Comparison of ENCODE assay signal across 17 cellular contexts in the genomic region with DNA sequence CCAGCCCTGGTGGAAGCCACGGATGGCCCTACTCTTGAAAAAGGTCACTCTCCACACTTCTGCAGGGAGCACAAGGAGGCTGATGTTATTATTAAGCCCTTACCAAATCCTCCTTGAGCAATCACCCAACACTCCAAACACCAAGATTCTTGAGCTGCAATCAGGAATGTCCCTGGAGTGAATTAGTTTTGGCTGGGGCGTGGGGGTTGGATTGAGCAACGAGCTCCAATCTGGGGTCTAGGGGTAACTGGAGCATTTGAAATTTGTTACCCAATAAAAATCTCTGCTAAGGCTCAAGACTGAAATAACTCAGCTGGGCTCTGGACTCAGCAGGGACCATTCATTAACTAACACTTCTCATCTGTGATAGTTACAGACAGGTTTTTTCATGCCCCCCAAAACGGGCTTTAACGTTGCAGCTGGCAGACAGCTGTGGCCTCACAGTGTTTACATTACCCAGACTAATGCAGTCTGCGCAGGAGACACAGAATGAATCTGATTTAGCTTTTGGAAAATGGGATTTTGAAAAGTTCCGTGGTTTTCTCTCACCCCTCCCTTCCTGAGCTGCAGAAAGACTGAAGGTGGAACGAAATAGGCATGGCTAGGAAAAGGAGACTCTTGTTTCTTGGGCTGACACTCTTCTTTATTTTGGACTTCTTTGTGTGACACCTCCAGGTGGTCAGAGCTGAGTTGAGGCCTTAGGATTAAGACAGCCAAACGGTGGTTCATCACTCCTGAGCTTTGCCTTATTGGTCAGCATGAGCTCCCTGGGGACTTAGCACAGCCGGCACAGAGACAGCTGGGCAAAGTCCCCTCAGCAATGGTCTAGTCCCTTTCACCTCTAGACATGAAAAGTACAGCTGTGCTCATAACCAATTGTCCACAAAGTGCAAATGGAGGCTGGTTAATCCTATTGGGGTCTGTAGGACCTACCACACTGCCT. TPM values are rescaled to one million over a fixed set of nuclear protein-coding genes. Genes with fewer than 3 reads are reported as not detected.
A peak's percentile ranks its signal among the peaks of the same experiment; 100 is the strongest.
DNase-seq lines count a peak whose midpoint lies in the region; ATAC-seq and TF ChIP-seq lines count a peak whose summit lies in the region.
"Had no signal": no experiment of that assay in that cellular context is flagged by ENCODE, and none has a peak within 500 bp of the region (broad histone marks: within the 10 kb centered on the region; RNA-seq: fewer than 3 reads in every experiment).

No MANE protein-coding gene starts in this region.

- TF ChIP-seq CTCF in AG04450 (IDR thresholded peaks at IDR 0.05; ENCODE audit: low read depth, low read length) (no peak), lower leg skin (IDR thresholded peaks at IDR 0.05) (no peak)

- CTCF ChIA-PET in AG04450 (lab: Charles Lee) = interaction anchor here (2.6 kb wide), 1 partner anchor 151 kb away, joined by 7 read pairs; no protein-coding TSS in a partner anchor
- CTCF ChIA-PET in naive thymus-derived CD4-positive, alpha-beta T cell (lab: Charles Lee) = no interaction called here

- ATAC-seq in GM19463 (IDR thresholded peaks at IDR 0.05; ENCODE audit: unreplicated experiment) (peak; percentile 43), esophagus mucosa (no peak)
- ATAC-seq in naive thymus-derived CD4-positive, alpha-beta T cell = no peak
- ATAC-seq: HCT116 had no signal

- POLR2A ChIA-PET in AG04450 (lab: Yijun Ruan, JAX) = interaction anchor here (0.6 to 1.7 kb wide), 13 partner anchors 9 to 151 kb away, joined by 3 to 30 read pairs (median 5); no protein-coding TSS in a partner anchor
- POLR2A ChIA-PET in naive thymus-derived CD4-positive, alpha-beta T cell (lab: Charles Lee) = no interaction called here

- H3K27me3 ChIP-seq in AG04450 (ENCODE audit: control insufficient read depth, insufficient read depth, low read length) = no peaks in the 10 kb centered on the region
- H3K27me3 ChIP-seq in SJCRH30 = no peaks in the 10 kb centered on the region
- no peaks in the 10 kb centered on the region for H3K27me3 ChIP-seq in naive thymus-derived CD4-positive, alpha-beta T cell (ENCODE audit: control insufficient read depth in 2 of 2, insufficient read depth in 2 of 2, low read length in 2 of 2)
- H3K27me3 ChIP-seq: right atrium auricular region, tibial artery had no signal

- whole genome bisulfite sequencing in lower leg skin, 2 donors = 58 to 74% methylated on average over 10 of the region's 10 CpGs

- H3K4me3 Mint-ChIP-seq in naive thymus-derived CD4-positive, alpha-beta T cell = no peak overlapping the region
- H3K4me3 Mint-ChIP-seq: activated CD4-positive, alpha-beta memory T cell treated with anti-CD3 and anti-CD28 coated beads, Interleukin-2, amount 10 ng/mL, durations not matched to agents 7 days and 5 days; activated naive CD4-positive, alpha-beta T cell treated with anti-CD3 and anti-CD28 coated beads, Interleukin-2, amount 50 U/mL, for 24 hours; T-helper 1 cell treated with Interleukin-12 subunit alpha and Interleukin-12 subunit beta and Interleukin-4 antibody, amounts not matched to agents 30 μg/mL and 1 μg/mL, for 36 hours had no signal

- no peaks in the 10 kb centered on the region for H3K36me3 ChIP-seq in SJCRH30
- H3K36me3 ChIP-seq in naive thymus-derived CD4-positive, alpha-beta T cell (ENCODE audit: control insufficient read depth in 2 of 3, insufficient read depth in 3 of 3, low read length in 3 of 3) = no peaks in the 10 kb centered on the region
- H3K36me3 ChIP-seq: BLaER1, heart left ventricle, right atrium auricular region, tibial artery had no signal

- H3K4me3 ChIP-seq in AG04450 (ENCODE audit: low read depth, low read length) (no peak overlapping the region), SJCRH30 (no peak overlapping the region), lower leg skin (ENCODE audit: low read depth, poor library complexity, severe bottlenecking) (no peak overlapping the region)
- H3K4me3 ChIP-seq in naive thymus-derived CD4-positive, alpha-beta T cell (ENCODE audit: low read length) = no peak overlapping the region
- H3K4me3 ChIP-seq: BLaER1, heart left ventricle, right atrium auricular region, tibial artery had no signal

- intact Hi-C loops in lower leg skin (cut with DNase I; ENCODE audit: low total_unique reads) (no loop called here), posterior cingulate gyrus (cut with DNase I) (no loop called here)
- intact Hi-C loops in naive thymus-derived CD4-positive, alpha-beta T cell (cut with micrococcal nuclease) = no loop called here

- DNase-seq in AG04450 (ENCODE audit: low read depth, low spot score) (peak; percentile 74), SJCRH30 (peak; percentile 92 to 95), lower leg skin (ENCODE audit: low spot score in 2 of 2) (peak; percentile 12 to 86), posterior cingulate gyrus (no peak), SKM-1 treated with dmso at 0.1 percent for 144 hours (lab: John Stamatoyannopoulos, UW; ENCODE audit: unreplicated experiment) (no peak)
- no peak for DNase-seq in naive thymus-derived CD4-positive, alpha-beta T cell
- DNase-seq: activated CD4-positive, alpha-beta memory T cell treated with anti-CD3 and anti-CD28 coated beads, Interleukin-2, amount 10 ng/mL, durations not matched to agents 7 days and 5 days; heart left ventricle; mesendoderm had no signal

- H3K27ac ChIP-seq in AG04450 (ENCODE audit: low read depth, low read length) (peak overlapping the region; percentile 57), SJCRH30 (peak overlapping the region; percentile 84)
- H3K27ac ChIP-seq in naive thymus-derived CD4-positive, alpha-beta T cell (ENCODE audit: low read depth, low read length) = no peak overlapping the region
- H3K27ac ChIP-seq: BLaER1, right atrium auricular region, tibial artery had no signal

- H3K4me1 Mint-ChIP-seq in naive thymus-derived CD4-positive, alpha-beta T cell = no peaks in the 10 kb centered on the region

- no peaks in the 10 kb centered on the region for H3K36me3 Mint-ChIP-seq in naive thymus-derived CD4-positive, alpha-beta T cell
- H3K36me3 Mint-ChIP-seq: activated naive CD4-positive, alpha-beta T cell treated with anti-CD3 and anti-CD28 coated beads, Interleukin-2, amount 50 U/mL, for 24 hours had no signal

- peaks cover 0 to 2% (median 0%) of the 10 kb centered on the region in 11 donors for H3K9me3 Mint-ChIP-seq in naive thymus-derived CD4-positive, alpha-beta T cell
- H3K9me3 Mint-ChIP-seq: activated CD4-positive, alpha-beta memory T cell treated with anti-CD3 and anti-CD28 coated beads, Interleukin-2, amount 10 ng/mL, durations not matched to agents 7 days and 5 days; activated naive CD4-positive, alpha-beta T cell treated with anti-CD3 and anti-CD28 coated beads, Interleukin-2, amount 50 U/mL, for 24 hours; T-helper 1 cell treated with Interleukin-12 subunit alpha and Interleukin-12 subunit beta and Interleukin-4 antibody, amounts not matched to agents 30 μg/mL and 1 μg/mL, for 36 hours had no signal

- peaks cover 0 to 12% (median 3%) of the 10 kb centered on the region in 5 donors for H3K27me3 Mint-ChIP-seq in naive thymus-derived CD4-positive, alpha-beta T cell

- peaks cover 28% of the 10 kb centered on the region for H3K4me1 ChIP-seq in SJCRH30
- no peaks in the 10 kb centered on the region for H3K4me1 ChIP-seq in naive thymus-derived CD4-positive, alpha-beta T cell (ENCODE audit: control insufficient read depth in 2 of 2, insufficient read depth in 2 of 2, low read length in 2 of 2)
- H3K4me1 ChIP-seq: BLaER1, right atrium auricular region had no signal

- no peaks in the 10 kb centered on the region for H3K9me3 ChIP-seq in AG04450 (ENCODE audit: control insufficient read depth, insufficient read depth, low read length)
- H3K9me3 ChIP-seq in SJCRH30 (replicated peaks) = no peaks in the 10 kb centered on the region
- H3K9me3 ChIP-seq in naive thymus-derived CD4-positive, alpha-beta T cell (ENCODE audit: control insufficient read depth in 2 of 3, low read length in 3 of 3) = no peaks in the 10 kb centered on the region
- H3K9me3 ChIP-seq: BLaER1, heart left ventricle, right atrium auricular region, tibial artery had no signal

- no peak overlapping the region for H3K27ac Mint-ChIP-seq in naive thymus-derived CD4-positive, alpha-beta T cell
- H3K27ac Mint-ChIP-seq: activated CD4-positive, alpha-beta memory T cell treated with anti-CD3 and anti-CD28 coated beads, Interleukin-2, amount 10 ng/mL, durations not matched to agents 7 days and 5 days; activated naive CD4-positive, alpha-beta T cell treated with anti-CD3 and anti-CD28 coated beads, Interleukin-2, amount 50 U/mL, for 24 hours; T-helper 1 cell treated with Interleukin-12 subunit alpha and Interleukin-12 subunit beta and Interleukin-4 antibody, amounts not matched to agents 30 μg/mL and 1 μg/mL, for 36 hours had no signal

- TF ChIP-seq POLR2A in lower leg skin (IDR thresholded peaks at IDR 0.05) = no peak

RNA-seq across cellular contexts. Expression of a gene that starts 26.6 kb away (rescaled TPM):
- 2.4 and 2.6 TPM in 2 replicates for polyA plus RNA-seq in AG04450 (2011; rRNA removed)
- polyA minus RNA-seq in AG04450 (2011; rRNA and poly(A)+ RNA removed) = 0.64 and 1.3 TPM in 2 replicates
- total RNA-seq in SJCRH30 (2014; rRNA removed; shearing (Covaris generic)) = 2.7 and 4.0 TPM in 2 replicates
- total RNA-seq in lower leg skin (under 1 TPM in 3 of 4 donors, not detected in 1; 0.22 to 0.53 (median 0.23) TPM), esophagus mucosa (not detected)
- not detected for total RNA-seq in naive thymus-derived CD4-positive, alpha-beta T cell
- not detected for polyA plus RNA-seq in naive thymus-derived CD4-positive, alpha-beta T cell
- total RNA-seq: activated CD4-positive, alpha-beta memory T cell treated with anti-CD3 and anti-CD28 coated beads, Interleukin-2, amount 10 ng/mL, durations not matched to agents 7 days and 5 days; right atrium auricular region had no signal
- polyA plus RNA-seq: heart left ventricle had no signal

Comparison
In these comparisons a context has a peak if more than half of its experiments do, and no peak if none do; other contexts are left out.
1. DNase-seq: peak in AG04450 (single experiment), SJCRH30 (2 of 2) and lower leg skin (2 of 2); none in posterior cingulate gyrus (0 of 10), naive thymus-derived CD4-positive, alpha-beta T cell (0 of 9) and SKM-1 treated with dmso at 0.1 percent for 144 hours (single experiment).